ENCODE assay signal across 6 cellular contexts in genomic region chr12:55818140-55818728, GRCh38. TPM values are rescaled to one million over a fixed set of nuclear protein-coding genes. Genes with fewer than 3 reads are reported as not detected.
DNase-seq lines count a peak whose midpoint lies in the region; ATAC-seq and TF ChIP-seq lines count a peak whose summit lies in the region.

No MANE protein-coding gene starts in this region.

- TF ChIP-seq EP300 in esophagus muscularis mucosa (IDR thresholded peaks at IDR 0.05), result no peak

- H3K36me3 ChIP-seq in KOPT-K1 (ENCODE audit: insufficient read depth, low read length) (peaks cover 73% of the 10 kb centered on the region), esophagus muscularis mucosa (peaks cover 17 to 60% (median 52%) of the 10 kb centered on the region in 4 donors)

- no peak for TF ChIP-seq CTCF in esophagus muscularis mucosa (IDR thresholded peaks at IDR 0.05)

- TF ChIP-seq POLR2A in esophagus muscularis mucosa (IDR thresholded peaks at IDR 0.05; ENCODE audit: low read depth), result no peak

- H3K4me1 Mint-ChIP-seq in stimulated activated naive CD8-positive, alpha-beta T cell treated with anti-CD3 and anti-CD28 coated beads, Interleukin-15, amount 100 ng/mL, for 72 hours, result peaks cover 52% of the 10 kb centered on the region

- H3K27ac ChIP-seq in KOPT-K1 (ENCODE audit: low read depth, low read length, poor library complexity, severe bottlenecking) (peak overlapping the region; percentile 80), esophagus muscularis mucosa (replicated peaks in 1 of 4) (peak overlapping the region; percentile 80 to 91 (median 89))

- H3K9me3 Mint-ChIP-seq in stimulated activated naive CD8-positive, alpha-beta T cell treated with anti-CD3 and anti-CD28 coated beads, Interleukin-15, amount 100 ng/mL, for 72 hours, result no peaks in the 10 kb centered on the region

- ATAC-seq in stimulated activated naive CD8-positive, alpha-beta T cell treated with anti-CD3 and anti-CD28 coated beads, Interleukin-15, amount 100 ng/mL, for 72 hours, result peak; percentile 60

- no peak overlapping the region for H3K4me3 Mint-ChIP-seq in stimulated activated naive CD8-positive, alpha-beta T cell treated with anti-CD3 and anti-CD28 coated beads, Interleukin-15, amount 100 ng/mL, for 72 hours

- intact Hi-C loops in esophagus muscularis mucosa (cut with DNase I), result loop anchor here (5.0 kb wide), 1 partner anchor 81 kb away; no protein-coding TSS in a partner anchor

- H3K4me3 ChIP-seq in esophagus muscularis mucosa, result peak overlapping the region; percentile 70 to 81 (median 78)

- H3K9me3 ChIP-seq in KOPT-K1 (ENCODE audit: insufficient read depth, low read length, poor library complexity, severe bottlenecking) (no peaks in the 10 kb centered on the region), esophagus muscularis mucosa (no peaks in the 10 kb centered on the region)

- peak; percentile 56 for DNase-seq in DMS53 treated with DMSO at 0.1 percent for 48 hours (lab: John Stamatoyannopoulos, UW; ENCODE audit: unreplicated experiment)
- DNase-seq in DMS53 (lab: John Stamatoyannopoulos, UW), result no peak
- DNase-seq in esophagus muscularis mucosa (ENCODE audit: extremely low spot score), result no peak
- DNase-seq in stimulated activated naive CD8-positive, alpha-beta T cell treated with anti-CD3 and anti-CD28 coated beads, Interleukin-15, amount 100 ng/mL, for 72 hours, result no peak
- DNase-seq in activated T-cell treated with anti-CD3 and anti-CD28 coated beads, Interleukin-2, amount 50 U/mL, for 1 hour, result no peak

- H3K27me3 Mint-ChIP-seq in stimulated activated naive CD8-positive, alpha-beta T cell treated with anti-CD3 and anti-CD28 coated beads, Interleukin-15, amount 100 ng/mL, for 72 hours, result no peaks in the 10 kb centered on the region

- H3K27ac Mint-ChIP-seq in stimulated activated naive CD8-positive, alpha-beta T cell treated with anti-CD3 and anti-CD28 coated beads, Interleukin-15, amount 100 ng/mL, for 72 hours, result peak overlapping the region in 1 of 2 donors; percentile 35

- H3K4me1 ChIP-seq in esophagus muscularis mucosa, result peaks cover 34 to 51% (median 48%) of the 10 kb centered on the region in 4 donors

- no peaks in the 10 kb centered on the region for H3K27me3 ChIP-seq in esophagus muscularis mucosa

- 0% methylated on average over 14 of the region's 17 CpGs for WGBS in esophagus muscularis mucosa

RNA-seq across cellular contexts. Expression of gene ORMDL2, which starts 0.4 kb away (rescaled TPM):
- 10 to 100 TPM in 2 of 4 donors, 1 to 10 TPM in 2; 8.3 to 15.7 (median 11.8) TPM for total RNA-seq in esophagus muscularis mucosa

RNA-seq across cellular contexts. Expression of gene SARNP, which starts 0.7 kb away (rescaled TPM):
- 10 to 100 TPM; 57.7 to 78.0 (median 70.1) TPM for total RNA-seq in esophagus muscularis mucosa

RNA-seq across cellular contexts. Expression of gene DNAJC14, which starts 11.2 kb away (rescaled TPM):
- 10 to 100 TPM; 23.7 to 33.7 (median 30.0) TPM for total RNA-seq in esophagus muscularis mucosa

RNA-seq across cellular contexts. Expression of gene MMP19, which starts 24.5 kb away (rescaled TPM):
- total RNA-seq in esophagus muscularis mucosa, result 10 to 100 TPM in 2 of 4 donors, 1 to 10 TPM in 2; 5.5 to 17.4 (median 8.5) TPM
